8 cellular contexts compared by ENCODE assay signal in the genomic region with DNA sequence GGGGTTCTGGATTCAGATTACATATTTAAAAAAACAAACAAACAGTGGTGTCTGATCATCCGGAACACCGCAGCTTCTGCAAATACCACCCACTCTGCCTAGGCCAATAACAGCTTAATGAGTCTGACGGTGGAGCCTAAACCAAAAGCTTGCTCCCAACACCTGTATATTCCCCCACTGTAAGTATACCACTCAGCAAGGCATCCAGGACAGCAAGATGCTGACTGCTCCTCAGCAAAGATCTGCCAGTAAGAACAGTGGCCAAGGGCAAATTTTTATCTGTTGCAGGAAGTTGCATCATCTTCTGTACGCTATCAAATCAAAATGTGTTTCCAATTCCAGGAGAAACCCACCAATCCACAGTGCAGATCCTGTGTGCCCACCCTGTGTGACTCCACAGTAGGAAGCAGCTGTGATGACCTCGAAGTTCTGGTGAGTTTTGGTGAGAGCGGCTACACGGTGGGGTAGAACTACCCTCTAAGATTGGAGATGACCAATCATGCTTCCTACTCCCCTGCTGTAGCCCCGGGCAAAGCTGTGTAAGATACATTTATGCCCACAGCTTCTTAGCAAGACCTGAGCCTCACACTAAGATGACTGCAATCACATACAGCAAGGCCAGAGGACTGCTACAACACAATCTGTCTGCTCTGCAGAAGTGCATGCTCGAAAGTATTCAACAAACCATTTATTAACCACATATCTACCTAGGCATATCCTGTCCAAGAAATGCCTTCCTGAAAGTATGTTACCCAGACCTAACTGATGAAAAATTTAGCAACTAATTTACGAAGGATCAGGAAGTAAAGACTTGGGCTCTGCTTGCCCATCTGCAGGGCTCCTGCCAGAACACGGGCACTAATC. TPM values are rescaled to one million over a fixed set of nuclear protein-coding genes. Genes with fewer than 3 reads are reported as not detected.
DNase-seq lines count a peak whose midpoint lies in the region; ATAC-seq, FAIRE-seq and TF ChIP-seq lines count a peak whose summit lies in the region.

No MANE protein-coding gene starts in this region.

- H3K27ac ChIP-seq in HCT116 (ENCODE audit: low read depth, low read length) (no peak overlapping the region), endothelial cell of umbilical vein (ENCODE audit: insufficient read depth, low read depth, low read length) (no peak overlapping the region), mammary epithelial cell (ENCODE audit: insufficient read depth, low read depth, low read length) (no peak overlapping the region), dorsolateral prefrontal cortex (peak overlapping the region in 1 of 59 donors; percentile 1)

- H3K4me3 ChIP-seq in HCT116 (replicated peaks in 1 of 2; ENCODE audit: low read depth in 1 of 2, low read length in 2 of 2) = no peak overlapping the region
- H3K4me3 ChIP-seq in endothelial cell of umbilical vein (replicated peaks in 1 of 3; ENCODE audit: insufficient read depth in 1 of 3, low read depth in 1 of 3, low read length in 3 of 3) = no peak overlapping the region
- H3K4me3 ChIP-seq in mammary epithelial cell (replicated peaks in 1 of 3; ENCODE audit: insufficient read depth in 1 of 3, low read depth in 2 of 3, low read length in 3 of 3) = no peak overlapping the region
- no peak overlapping the region for H3K4me3 ChIP-seq in dorsolateral prefrontal cortex

- H3K9me2 ChIP-seq in HCT116 (ENCODE audit: insufficient read depth) = no peaks in the 10 kb centered on the region

- H3K4me1 ChIP-seq in HCT116 (ENCODE audit: control insufficient read depth in 1 of 2, insufficient read depth in 2 of 2, low read length in 2 of 2) (peaks cover under 1 to 4% of the 10 kb centered on the region in 2 experiments; a peak in 2 of 4 replicates), endothelial cell of umbilical vein (ENCODE audit: control insufficient read depth, extremely low read depth, insufficient read depth, low read length) (peaks cover 2% of the 10 kb centered on the region), mammary epithelial cell (ENCODE audit: insufficient read depth, low read length) (no peaks in the 10 kb centered on the region)

- H3K9me1 ChIP-seq in endothelial cell of umbilical vein (replicated peaks; ENCODE audit: control insufficient read depth, extremely low read depth, insufficient read depth, low read length) = no peaks in the 10 kb centered on the region

- RAD21 ChIA-PET in HCT116 (lab: Charles Lee; ENCODE audit: low non-redundant PET in 1 of 2, low total read pairs in 2 of 2, uncharacterized antibody in 2 of 2, unreplicated experiment in 2 of 2) = no interaction called here

- H3K4me2 ChIP-seq in HCT116 (ENCODE audit: low read length) (no peak overlapping the region), endothelial cell of umbilical vein (ENCODE audit: insufficient read depth, low read length) (no peak overlapping the region), mammary epithelial cell (ENCODE audit: insufficient read depth, low read depth, low read length) (no peak overlapping the region)

- CTCF ChIA-PET in HCT116 (lab: Charles Lee) = interaction anchor here (0.7 to 1.7 kb wide), 4 partner anchors 13 to 428 kb away, joined by 3 to 4 read pairs (median 4); no protein-coding TSS in a partner anchor
- CTCF ChIA-PET in endothelial cell of umbilical vein (lab: Charles Lee) = interaction anchor here (0.6 to 1.6 kb wide), 3 partner anchors 125 to 1004 kb away, joined by 3 to 4 read pairs (median 3); no protein-coding TSS in a partner anchor
- CTCF ChIA-PET in mammary epithelial cell (lab: Charles Lee; ENCODE audit: low non-redundant PET) = no interaction called here

- no peaks in the 10 kb centered on the region for H4K20me1 ChIP-seq in HCT116 (ENCODE audit: insufficient read depth)
- no peaks in the 10 kb centered on the region for H4K20me1 ChIP-seq in endothelial cell of umbilical vein (replicated peaks; ENCODE audit: control insufficient read depth, extremely low read depth, insufficient read depth, low read length)
- H4K20me1 ChIP-seq in mammary epithelial cell (ENCODE audit: insufficient read depth, low read length) = no peaks in the 10 kb centered on the region

- TF ChIP-seq POLR2A in HCT116 (IDR thresholded peaks at IDR 0.05; ENCODE audit: borderline replicate concordance, extremely low read depth, insufficient read depth, insufficient read length) (no peak), endothelial cell of umbilical vein (IDR thresholded peaks at IDR 0.05; ENCODE audit: low read depth, low read length) (no peak)

- no peaks in the 10 kb centered on the region for H3K79me2 ChIP-seq in HCT116 (ENCODE audit: insufficient read depth, low read length)
- H3K79me2 ChIP-seq in endothelial cell of umbilical vein (ENCODE audit: control insufficient read depth, insufficient read depth, low read length) = no peaks in the 10 kb centered on the region
- H3K79me2 ChIP-seq in mammary epithelial cell (ENCODE audit: insufficient read depth, low read length) = no peaks in the 10 kb centered on the region

- TF ChIP-seq CTCF in HCT116 (IDR thresholded peaks at IDR 0.05 in 2 of 3, conservative IDR thresholded peaks at IDR 0.05 in 1 of 3; ENCODE audit: borderline replicate concordance in 1 of 3, insufficient read depth in 1 of 3, low read depth in 2 of 3, low read length in 2 of 3) = no peak
- TF ChIP-seq CTCF in endothelial cell of umbilical vein (IDR thresholded peaks at IDR 0.05; ENCODE audit: extremely low read depth in 1 of 2, insufficient read depth in 1 of 2, low read depth in 1 of 2, low read length in 2 of 2) = no peak
- TF ChIP-seq CTCF in mammary epithelial cell (conservative IDR thresholded peaks at IDR 0.05 in 1 of 2, IDR thresholded peaks at IDR 0.05 in 1 of 2; ENCODE audit: extremely low read depth in 1 of 2, insufficient read depth in 1 of 2, low read depth in 1 of 2, low read length in 2 of 2) = no peak
- no peak for TF ChIP-seq CTCF in dorsolateral prefrontal cortex (IDR thresholded peaks at IDR 0.05 in 54 of 56, conservative IDR thresholded peaks at IDR 0.05 in 2 of 56; ENCODE audit: low read depth in 1 of 56, partially characterized antibody in 56 of 56)

- H2AFZ ChIP-seq in HCT116 (ENCODE audit: low read depth, low read length, poor library complexity, severe bottlenecking) (no peak overlapping the region), endothelial cell of umbilical vein (ENCODE audit: low read depth, low read length) (no peak overlapping the region), mammary epithelial cell (ENCODE audit: low read depth, low read length) (no peak overlapping the region)

- no peak overlapping the region for H3K9ac ChIP-seq in HCT116 (ENCODE audit: low read length)
- no peak overlapping the region for H3K9ac ChIP-seq in endothelial cell of umbilical vein (replicated peaks; ENCODE audit: extremely low read depth, insufficient read depth, low read length)
- H3K9ac ChIP-seq in mammary epithelial cell (ENCODE audit: insufficient read depth, low read length) = no peak overlapping the region

- no peaks in the 10 kb centered on the region for H3K27me3 ChIP-seq in HCT116 (ENCODE audit: insufficient read depth, low read length)
- H3K27me3 ChIP-seq in endothelial cell of umbilical vein (ENCODE audit: control insufficient read depth in 2 of 2, insufficient read depth in 2 of 2, low read length in 2 of 2) = no peaks in the 10 kb centered on the region
- H3K27me3 ChIP-seq in mammary epithelial cell (ENCODE audit: insufficient read depth, low read length) = no peaks in the 10 kb centered on the region
- H3K27me3 ChIP-seq in dorsolateral prefrontal cortex = no peaks in the 10 kb centered on the region

- dilution Hi-C loops in endothelial cell of umbilical vein (cut with MboI; ENCODE audit: extremely low pct_ligation_motif_present, low sequenced_read_pairs) = no loop called here
- dilution Hi-C loops in mammary epithelial cell (cut with HindIII; ENCODE audit: low sequenced_read_pairs) = no loop called here

- DNase-seq in HCT116 (ENCODE audit: low read depth, low spot score) (no peak), NCI-H2107 treated with DMSO at 0.1 percent for 48 hours (lab: John Stamatoyannopoulos, UW; ENCODE audit: unreplicated experiment) (peak; percentile 98), endothelial cell of umbilical vein (ENCODE audit: low read depth, low spot score) (no peak), mammary epithelial cell (no peak), mucosa of gallbladder (ENCODE audit: low spot score) (no peak), dorsolateral prefrontal cortex (no peak), hypothalamus (lab: John Stamatoyannopoulos, UW) (no peak)

- in situ Hi-C loops in mammary epithelial cell (cut with MboI; ENCODE audit: low sequenced_read_pairs in 2 of 2) = no loop called here

- peak; percentile 44 for ATAC-seq in GM18498 (IDR thresholded peaks at IDR 0.05; ENCODE audit: unreplicated experiment)
- ATAC-seq in HCT116 = no peak

- POLR2A ChIA-PET in HCT116 (lab: Charles Lee) = no interaction called here
- POLR2A ChIA-PET in endothelial cell of umbilical vein (lab: Charles Lee) = no interaction called here

- FAIRE-seq in endothelial cell of umbilical vein (lab: Jason Lieb, UNC) = peak; percentile 37

- H3K9me3 ChIP-seq in HCT116 (ENCODE audit: control insufficient read depth in 1 of 2, insufficient read depth in 1 of 2, low read depth in 1 of 2, low read length in 2 of 2) (no peaks in the 10 kb centered on the region), endothelial cell of umbilical vein (replicated peaks; ENCODE audit: control insufficient read depth, insufficient read depth, low read length) (no peaks in the 10 kb centered on the region), mammary epithelial cell (replicated peaks; ENCODE audit: insufficient read depth, low read length) (no peaks in the 10 kb centered on the region)

- WGBS in mammary epithelial cell (ENCODE audit: low coverage, missing lambda C conversion rate) = 88% methylated on average over 10 of the region's 11 CpGs

- intact Hi-C loops in HCT116 (cut with micrococcal nuclease) (no loop called here), endothelial cell of umbilical vein (cut with micrococcal nuclease) (loop anchor here (1.0 kb wide), 1 partner anchor 9 kb away; no protein-coding TSS in a partner anchor), mammary epithelial cell (cut with micrococcal nuclease) (no loop called here), dorsolateral prefrontal cortex (cut with DNase I) (no loop called here)

- no peaks in the 10 kb centered on the region for H3K36me3 ChIP-seq in HCT116 (ENCODE audit: control insufficient read depth in 1 of 2, insufficient read depth in 2 of 2, low read length in 2 of 2)
- H3K36me3 ChIP-seq in endothelial cell of umbilical vein (ENCODE audit: control insufficient read depth in 2 of 2, extremely low read depth in 1 of 2, insufficient read depth in 2 of 2, low read length in 2 of 2) = no peaks in the 10 kb centered on the region
- no peaks in the 10 kb centered on the region for H3K36me3 ChIP-seq in mammary epithelial cell (ENCODE audit: insufficient read depth, low read length)

- BruUV-seq in HCT116 (replicated peaks; lab: Mats Ljungman, UMichigan) (no TSS peak), endothelial cell of umbilical vein (replicated peaks; lab: Mats Ljungman, UMichigan) (no TSS peak), mammary epithelial cell (replicated peaks; lab: Mats Ljungman, UMichigan) (no TSS peak)

- TF ChIP-seq RAD21 in HCT116 (IDR thresholded peaks at IDR 0.05; ENCODE audit: low read depth) = no peak

RNA-seq across cellular contexts. Expression of a gene that starts 30.5 kb away (rescaled TPM):
- total RNA-seq in HCT116 (2021; ENCODE audit: unreplicated experiment) (12.5 TPM), endothelial cell of umbilical vein (12.8 and 14.2 TPM in 2 replicates), mammary epithelial cell (10 to 100 TPM in 1 of 2 donors, 1 to 10 TPM in 1; 3.8 to 19.8 TPM), mucosa of gallbladder (20.6 TPM), dorsolateral prefrontal cortex (10 to 100 TPM; 24.3 to 66.4 (median 47.9) TPM)
- polyA plus RNA-seq in HCT116 (2012) = 11.6 and 12.1 TPM in 2 replicates
- polyA plus RNA-seq in endothelial cell of umbilical vein (3.6 TPM in 2 replicates), mammary epithelial cell (2.5 TPM)
- polyA plus RNA-seq in endothelial cell of umbilical vein (2011; cell fraction: cytosol; rRNA removed) = 3.5 and 3.7 TPM in 2 replicates
- polyA plus RNA-seq in endothelial cell of umbilical vein (2011; cell fraction: nucleus; rRNA removed) = 10.2 and 11.9 TPM in 2 replicates
- 6.8 and 9.4 TPM in 2 replicates for polyA plus RNA-seq in endothelial cell of umbilical vein (2012)
- polyA minus RNA-seq in endothelial cell of umbilical vein (9.0 and 15.3 TPM in 2 replicates), mammary epithelial cell (2.0 TPM)
- 0.72 TPM for polyA minus RNA-seq in endothelial cell of umbilical vein (2011; cell fraction: cytosol; rRNA and poly(A)+ RNA removed)
- polyA minus RNA-seq in endothelial cell of umbilical vein (2011; cell fraction: nucleus; rRNA and poly(A)+ RNA removed) = 15.0 and 18.6 TPM in 2 replicates
